In the genomic region with DNA sequence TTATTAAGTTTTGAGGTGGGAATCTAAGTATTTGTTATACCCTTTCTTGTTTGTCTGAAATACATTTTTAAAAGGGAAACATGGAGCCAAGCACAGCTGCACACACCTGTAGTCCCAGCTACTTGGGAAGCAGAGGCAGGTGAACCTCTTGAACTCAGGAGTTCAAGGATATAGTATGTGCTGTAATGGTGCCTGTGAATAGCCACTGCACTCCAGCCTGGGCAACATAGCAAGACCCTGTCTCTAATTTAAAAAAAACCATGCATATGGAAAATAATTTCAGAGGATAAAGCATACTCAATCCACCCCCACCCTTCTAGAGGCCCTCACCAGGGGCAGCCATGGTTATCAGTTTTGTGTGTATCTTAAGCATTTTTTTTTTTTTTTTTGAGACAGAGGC, we compare ENCODE assay signal across 29 cellular contexts.
"Had no signal": no experiment of that assay in that cellular context is flagged by ENCODE, and none has a peak within 500 bp of the region (broad histone marks: within the 10 kb centered on the region; RNA-seq: fewer than 3 reads in every experiment).

No MANE protein-coding gene starts in this region.

- H3K4me1 ChIP-seq: neural progenitor cell, uterus had no signal

- H3K27ac ChIP-seq: neural progenitor cell, ovary, parathyroid adenoma, psoas muscle, skin epidermis, spleen, suprapubic skin, tibial artery, transverse colon, upper lobe of right lung, uterus had no signal

- ATAC-seq: naive thymus-derived CD8-positive, alpha-beta T cell; natural killer cell treated with Interleukin-12 subunit alpha and Interleukin-12 subunit beta and Interleukin-15 and Interleukin-18, amount 100 ng/mL, for 72 hours; psoas muscle; right cardiac atrium; sciatic nerve; stimulated activated memory B cell treated with anti-CD40 and anti-IgM and Interleukin-4, amounts not matched to agents 10 μg/mL and 1 μg/mL and 100 μg/mL, for 72 hours; stimulated activated naive CD8-positive, alpha-beta T cell treated with anti-CD3 and anti-CD28 coated beads, Interleukin-15, amount 100 ng/mL, for 72 hours; stimulated activated naive CD8-positive, alpha-beta T cell treated with anti-CD3 and anti-CD28 coated beads, Interleukin-15, Interleukin-2, amounts not matched to agents 100 U/mL and 50 U/mL, for 24 hours; upper lobe of right lung had no signal

- DNase-seq: naive thymus-derived CD8-positive, alpha-beta T cell; nephron progenitor cell; occipital lobe; ovary; psoas muscle; right cardiac atrium; stimulated activated CD4-positive, alpha-beta T cell treated with anti-CD3 and anti-CD28 coated beads, Interleukin-12 subunit alpha, Interleukin-12 subunit beta, amount 100 ng/mL, for 4 hours; stimulated activated CD4-positive, alpha-beta T cell treated with anti-CD3 and anti-CD28 coated beads, Interleukin-1b, Interleukin-23, amount 100 ng/mL, for 48 hours; stimulated activated CD4-positive, alpha-beta T cell treated with anti-CD3 and anti-CD28 coated beads, Interleukin-4, amount 100 ng/mL, for 1 hour; stimulated activated CD4-positive, alpha-beta T cell treated with anti-CD3 and anti-CD28 coated beads, Interleukin-4, amount 100 ng/mL, for 4 hours; stimulated activated CD8-positive, alpha-beta memory T cell treated with anti-CD3 and anti-CD28 coated beads, Interleukin-4, amount 100 ng/mL, for 48 hours; stimulated activated naive CD4-positive, alpha-beta T cell; stimulated activated naive CD8-positive, alpha-beta T cell treated with anti-CD3 and anti-CD28 coated beads, Interleukin-15, amount 100 ng/mL, for 72 hours; stimulated activated naive CD8-positive, alpha-beta T cell treated with anti-CD3 and anti-CD28 coated beads, Interleukin-15, Interleukin-2, amounts not matched to agents 100 U/mL and 50 U/mL, for 24 hours; substantia nigra; testis; transverse colon; upper lobe of right lung; uterus had no signal

- H2AFZ ChIP-seq: neural progenitor cell, parathyroid adenoma had no signal

- H3K4me3 ChIP-seq: neural progenitor cell, ovary, psoas muscle, skin epidermis, smooth muscle cell, spleen, suprapubic skin, tibial artery, transverse colon, upper lobe of right lung, uterus had no signal

- H3K27me3 ChIP-seq: neural progenitor cell, ovary, spleen, suprapubic skin, testis, tibial artery, transverse colon, upper lobe of right lung, uterus had no signal

- H3K9ac ChIP-seq: neural progenitor cell, parathyroid adenoma had no signal

- H3K9me3 ChIP-seq: ovary, suprapubic skin, testis, uterus had no signal

- H3K36me3 ChIP-seq: ovary, suprapubic skin, tibial artery, upper lobe of right lung, uterus had no signal

- H3K4me2 ChIP-seq: neural progenitor cell, smooth muscle cell had no signal
